ENCODE assay signal across 8 cellular contexts in genomic region chr7:2554654-2555053, GRCh38. TPM values are rescaled to one million over a fixed set of nuclear protein-coding genes. Genes with fewer than 3 reads are reported as not detected.
A peak's percentile ranks its signal among the peaks of the same experiment; 100 is the strongest.
DNase-seq lines count a peak whose midpoint lies in the region; ATAC-seq and TF ChIP-seq lines count a peak whose summit lies in the region.

No MANE protein-coding gene starts in this region.

- peaks cover 0 to 19% (median 2%) of the 10 kb centered on the region in 3 donors for H3K36me3 Mint-ChIP-seq in CD8-positive, alpha-beta memory T cell
- H3K36me3 Mint-ChIP-seq in natural killer cell treated with Interleukin-12 subunit alpha and Interleukin-12 subunit beta and Interleukin-15 and Interleukin-18, amount 100 ng/mL, for 72 hours, result peaks cover under 1% of the 10 kb centered on the region

- no peaks in the 10 kb centered on the region for H3K9me3 Mint-ChIP-seq in CD8-positive, alpha-beta memory T cell
- H3K9me3 Mint-ChIP-seq in natural killer cell treated with Interleukin-12 subunit alpha and Interleukin-12 subunit beta and Interleukin-15 and Interleukin-18, amount 100 ng/mL, for 72 hours, result no peaks in the 10 kb centered on the region

- H3K4me1 Mint-ChIP-seq in CD8-positive, alpha-beta memory T cell, result peaks cover 34 to 52% (median 44%) of the 10 kb centered on the region in 3 donors
- peaks cover 18 to 23% of the 10 kb centered on the region in 2 donors for H3K4me1 Mint-ChIP-seq in natural killer cell treated with Interleukin-12 subunit alpha and Interleukin-12 subunit beta and Interleukin-15 and Interleukin-18, amount 100 ng/mL, for 72 hours (ENCODE audit: low read depth in 2 of 2)

- no peak for DNase-seq in CD8-positive, alpha-beta memory T cell
- no peak for DNase-seq in LNCaP clone FGC (ENCODE audit: low read depth)
- peak; percentile 44 for DNase-seq in natural killer cell treated with Interleukin-12 subunit alpha and Interleukin-12 subunit beta and Interleukin-15 and Interleukin-18, amount 100 ng/mL, for 72 hours (ENCODE audit: low spot score)
- DNase-seq in NCI-H2107 (lab: John Stamatoyannopoulos, UW), result no peak

- H3K4me1 ChIP-seq in CD8-positive, alpha-beta memory T cell (ENCODE audit: insufficient read depth, low read length), result peaks cover 27% of the 10 kb centered on the region
- peaks cover 11 to 31% of the 10 kb centered on the region in 2 donors for H3K4me1 ChIP-seq in duodenal mucosa (ENCODE audit: control insufficient read depth in 1 of 2, insufficient read depth in 2 of 2, low read length in 2 of 2)

- no peak for ATAC-seq in natural killer cell treated with Interleukin-12 subunit alpha and Interleukin-12 subunit beta and Interleukin-15 and Interleukin-18, amount 100 ng/mL, for 72 hours
- no peak for ATAC-seq in GM18868 (IDR thresholded peaks at IDR 0.05; ENCODE audit: unreplicated experiment)
- no peak for ATAC-seq in HG02588 (IDR thresholded peaks at IDR 0.05; ENCODE audit: unreplicated experiment)
- ATAC-seq in GM21381 (IDR thresholded peaks at IDR 0.05; ENCODE audit: unreplicated experiment), result no peak

- no peaks in the 10 kb centered on the region for H3K27me3 Mint-ChIP-seq in CD8-positive, alpha-beta memory T cell
- no peaks in the 10 kb centered on the region for H3K27me3 Mint-ChIP-seq in natural killer cell treated with Interleukin-12 subunit alpha and Interleukin-12 subunit beta and Interleukin-15 and Interleukin-18, amount 100 ng/mL, for 72 hours

- no peaks in the 10 kb centered on the region for H3K9me3 ChIP-seq in CD8-positive, alpha-beta memory T cell (ENCODE audit: low read length)
- no peaks in the 10 kb centered on the region for H3K9me3 ChIP-seq in duodenal mucosa (ENCODE audit: control insufficient read depth in 1 of 2, low read length in 2 of 2)

- H3K27ac ChIP-seq in CD8-positive, alpha-beta memory T cell (ENCODE audit: low read depth, low read length), result peak overlapping the region; percentile 90
- H3K27ac ChIP-seq in duodenal mucosa (ENCODE audit: low read depth, low read length), result no peak overlapping the region

- peak overlapping the region; percentile 70 to 84 for H3K9ac ChIP-seq in duodenal mucosa (ENCODE audit: low read depth in 1 of 2, low read length in 2 of 2)

- CTCF ChIA-PET in CD8-positive, alpha-beta memory T cell (lab: Charles Lee), result interaction anchor here (1.1 kb wide), 1 partner anchor 8 kb away, joined by 3 read pairs; no protein-coding TSS in a partner anchor

- H3K36me3 ChIP-seq in CD8-positive, alpha-beta memory T cell (ENCODE audit: insufficient read depth, low read length), result no peaks in the 10 kb centered on the region
- H3K36me3 ChIP-seq in duodenal mucosa (ENCODE audit: control insufficient read depth in 1 of 2, insufficient read depth in 2 of 2, low read length in 2 of 2), result peaks cover 0 to 4% of the 10 kb centered on the region in 2 donors

- POLR2A ChIA-PET in CD8-positive, alpha-beta memory T cell (lab: Charles Lee), result no interaction called here

- H3K4me3 Mint-ChIP-seq in CD8-positive, alpha-beta memory T cell, result peak overlapping the region; percentile 83 to 96 (median 90)
- H3K4me3 Mint-ChIP-seq in natural killer cell treated with Interleukin-12 subunit alpha and Interleukin-12 subunit beta and Interleukin-15 and Interleukin-18, amount 100 ng/mL, for 72 hours, result peak overlapping the region; percentile 84

- no peak for TF ChIP-seq CTCF in LNCaP clone FGC (IDR thresholded peaks at IDR 0.05; ENCODE audit: control insufficient read depth, extremely low read depth, insufficient read depth)

- peak overlapping the region; percentile 50 to 91 (median 80) for H3K27ac Mint-ChIP-seq in CD8-positive, alpha-beta memory T cell
- peak overlapping the region; percentile 65 to 73 for H3K27ac Mint-ChIP-seq in natural killer cell treated with Interleukin-12 subunit alpha and Interleukin-12 subunit beta and Interleukin-15 and Interleukin-18, amount 100 ng/mL, for 72 hours

- H3K4me3 ChIP-seq in CD8-positive, alpha-beta memory T cell (ENCODE audit: low read length), result peak overlapping the region; percentile 78
- H3K4me3 ChIP-seq in LNCaP clone FGC (ENCODE audit: low read depth, low read length) (peak overlapping the region; percentile 71), duodenal mucosa (ENCODE audit: low read depth in 1 of 2, low read length in 2 of 2) (peak overlapping the region; percentile 74 to 85)

- no peaks in the 10 kb centered on the region for H3K27me3 ChIP-seq in CD8-positive, alpha-beta memory T cell (ENCODE audit: insufficient read depth, low read length, poor library complexity, severe bottlenecking)
- H3K27me3 ChIP-seq in duodenal mucosa (ENCODE audit: control insufficient read depth in 1 of 2, insufficient read depth in 2 of 2, low read length in 2 of 2), result no peaks in the 10 kb centered on the region

RNA-seq across cellular contexts. Expression of gene BRAT1, which starts 0.7 kb away (rescaled TPM):
- total RNA-seq in CD8-positive, alpha-beta memory T cell, result 10 to 100 TPM; 35.0 to 38.8 TPM
- polyA plus RNA-seq in CD8-positive, alpha-beta memory T cell, result 41.9 TPM
- total RNA-seq in natural killer cell treated with Interleukin-12 subunit alpha and Interleukin-12 subunit beta and Interleukin-15 and Interleukin-18, amount 100 ng/mL, for 72 hours, result 10 to 100 TPM; 27.0 to 61.4 TPM

RNA-seq across cellular contexts. Expression of gene IQCE, which starts 4.1 kb away (rescaled TPM):
- total RNA-seq in CD8-positive, alpha-beta memory T cell, result 10 to 100 TPM in 1 of 2 experiments, 1 to 10 TPM in 1; 9.6 to 10.4 TPM
- polyA plus RNA-seq in CD8-positive, alpha-beta memory T cell, result 4.1 TPM
- 10 to 100 TPM; 11.6 to 17.7 TPM for total RNA-seq in natural killer cell treated with Interleukin-12 subunit alpha and Interleukin-12 subunit beta and Interleukin-15 and Interleukin-18, amount 100 ng/mL, for 72 hours

RNA-seq across cellular contexts. Expression of gene LFNG, which starts 35.1 kb away (rescaled TPM):
- total RNA-seq in CD8-positive, alpha-beta memory T cell, result 10 to 100 TPM; 28.0 to 30.8 TPM
- 2.0 TPM for polyA plus RNA-seq in CD8-positive, alpha-beta memory T cell
- total RNA-seq in natural killer cell treated with Interleukin-12 subunit alpha and Interleukin-12 subunit beta and Interleukin-15 and Interleukin-18, amount 100 ng/mL, for 72 hours, result 100 to 1,000 TPM in 1 of 2 donors, 10 to 100 TPM in 1; 89.8 to 153 TPM
